ENCODE assay signal across 9 cellular contexts in the genomic region with DNA sequence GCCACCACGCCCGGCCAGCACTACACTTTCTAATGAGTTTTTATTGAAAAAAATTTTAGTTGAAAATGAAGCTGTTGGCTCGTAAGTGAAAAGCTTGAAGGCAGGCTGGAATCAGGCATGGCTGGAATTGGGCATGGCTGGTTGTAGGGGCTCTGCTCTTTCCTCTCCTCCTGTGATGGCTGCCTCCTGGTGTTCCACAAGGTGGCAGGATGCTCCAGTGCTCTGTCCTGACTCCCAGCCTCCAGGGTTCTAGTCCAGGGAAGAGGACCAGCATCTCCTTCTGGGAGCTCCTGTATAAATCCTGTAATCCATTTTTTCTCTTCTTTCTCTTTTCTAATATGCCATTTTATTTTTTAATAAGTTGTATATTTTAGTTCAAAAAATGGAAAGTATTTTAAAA. TPM values are rescaled to one million over a fixed set of nuclear protein-coding genes. Genes with fewer than 3 reads are reported as not detected.
DNase-seq lines count a peak whose midpoint lies in the region; ATAC-seq and TF ChIP-seq lines count a peak whose summit lies in the region.
"Had no signal": no experiment of that assay in that cellular context is flagged by ENCODE, and none has a peak within 500 bp of the region (broad histone marks: within the 10 kb centered on the region; RNA-seq: fewer than 3 reads in every experiment).

No MANE protein-coding gene starts in this region.

- H3K27ac ChIP-seq in GM23248 (no peak overlapping the region), RWPE2 (ENCODE audit: poor library complexity, severe bottlenecking) (no peak overlapping the region)

- H3K4me3 ChIP-seq in AG09309 (ENCODE audit: control insufficient read depth, low read depth, low read length) (no peak overlapping the region), GM23248 (no peak overlapping the region), RWPE2 (ENCODE audit: severe bottlenecking) (no peak overlapping the region)

- WGBS in GM23248 (ENCODE audit: low coverage in 1 of 2, low lambda C conversion rate in 2 of 2, missing lambda C conversion rate in 2 of 2), 2 experiments = 62 to 71% methylated on average over 3 of the region's 3 CpGs

- H3K79me2 ChIP-seq in GM23248 (ENCODE audit: insufficient read depth) = no peaks in the 10 kb centered on the region

- H3K36me3 ChIP-seq in GM23248 (ENCODE audit: low read depth) (no peaks in the 10 kb centered on the region), RWPE2 (ENCODE audit: low read depth) (peaks cover 9% of the 10 kb centered on the region)

- TF ChIP-seq CTCF in AG09309 (IDR thresholded peaks at IDR 0.05; ENCODE audit: control insufficient read depth, insufficient read depth, low read depth, low read length, missing control alignments) (peak; percentile 64), RWPE2 (IDR thresholded peaks at IDR 0.05; ENCODE audit: poor library complexity, severe bottlenecking) (peak; percentile 69), CD14-positive monocyte (IDR thresholded peaks at IDR 0.05) (no peak)

- no peak overlapping the region for H3K4me3 Mint-ChIP-seq in CD14-positive monocyte
- H3K4me3 Mint-ChIP-seq: central memory CD8-positive, alpha-beta T cell had no signal

- ATAC-seq in RWPE2 (ENCODE audit: low read depth) (peak; percentile 79), GM21825 (IDR thresholded peaks at IDR 0.05; ENCODE audit: unreplicated experiment) (no peak), GM18498 (IDR thresholded peaks at IDR 0.05; ENCODE audit: unreplicated experiment) (no peak)

- no peak overlapping the region for H3K9ac ChIP-seq in GM23248

- H4K20me1 ChIP-seq in GM23248 (ENCODE audit: insufficient read depth) = no peaks in the 10 kb centered on the region

- no peak overlapping the region for H2AFZ ChIP-seq in GM23248

- H3K9me3 Mint-ChIP-seq in CD14-positive monocyte = peaks cover 0 to 3% (median 0%) of the 10 kb centered on the region in 7 donors
- H3K9me3 Mint-ChIP-seq: central memory CD8-positive, alpha-beta T cell had no signal

- no peaks in the 10 kb centered on the region for H3F3A ChIP-seq in GM23248 (ENCODE audit: insufficient read depth)

- intact Hi-C loops in CD14-positive monocyte (cut with micrococcal nuclease) = no loop called here

- no peak overlapping the region for H3K27ac Mint-ChIP-seq in CD14-positive monocyte

- in situ Hi-C loops in GM23248 (cut with MboI) = no loop called here

- H3K4me2 ChIP-seq in GM23248 (ENCODE audit: unreplicated experiment) = no peak overlapping the region

- H3K4me1 ChIP-seq in GM23248 (ENCODE audit: insufficient read depth) (peaks cover 6% of the 10 kb centered on the region; the same call in 1 of the 2 replicates), RWPE2 (ENCODE audit: insufficient read depth, poor library complexity, severe bottlenecking) (no peaks in the 10 kb centered on the region)

- peaks cover 65 to 84% of the 10 kb centered on the region in 2 donors for H3K36me3 Mint-ChIP-seq in CD14-positive monocyte

- H3K27me3 Mint-ChIP-seq in CD14-positive monocyte (ENCODE audit: low read depth in 3 of 3) = no peaks in the 10 kb centered on the region
- H3K27me3 Mint-ChIP-seq: central memory CD8-positive, alpha-beta T cell had no signal

- no peaks in the 10 kb centered on the region for H3K9me2 ChIP-seq in GM23248 (ENCODE audit: insufficient read depth)

- DNase-seq in AG09309 (ENCODE audit: low read depth) (no peak), GM23248 (peak; percentile 39), RWPE2 (ENCODE audit: low spot score) (no peak), hepatic stellate cell (ENCODE audit: low spot score) (peak; percentile 32), CD14-positive monocyte (ENCODE audit: low spot score) (no peak)
- DNase-seq in stimulated activated CD4-positive, alpha-beta T cell treated with anti-CD3 and anti-CD28 coated beads, Interleukin-1b, Interleukin-23, amount 100 ng/mL, for 48 hours = no peak

- H3K27me3 ChIP-seq in GM23248 (replicated peaks; ENCODE audit: insufficient read depth) (no peaks in the 10 kb centered on the region), RWPE2 (ENCODE audit: insufficient read depth, poor library complexity, severe bottlenecking) (no peaks in the 10 kb centered on the region)

- no peaks in the 10 kb centered on the region for H3K9me3 ChIP-seq in GM23248 (ENCODE audit: low read depth)
- no peaks in the 10 kb centered on the region for H3K9me3 ChIP-seq in RWPE2 (ENCODE audit: severe bottlenecking)

- H3K4me1 Mint-ChIP-seq in CD14-positive monocyte = no peaks in the 10 kb centered on the region

RNA-seq across cellular contexts. Expression of a gene that starts 57.2 kb away (rescaled TPM):
- total RNA-seq in GM23248 (2014; rRNA removed; shearing (Covaris generic)) = 19.0 and 23.8 TPM in 2 replicates
- 10.0 and 11.6 TPM in 2 replicates for polyA plus RNA-seq in GM23248 (2016; fragmentation: Nextera tagmentation; extraction: Ambion mirVana)
- polyA plus RNA-seq in CD14-positive monocyte = 1 to 10 TPM in 1 of 2 donors, under 1 TPM in 1; 0.75 to 1.1 TPM

RNA-seq across cellular contexts. Expression of a gene that starts 57.5 kb away (rescaled TPM):
- 11.7 and 15.9 TPM in 2 replicates for total RNA-seq in GM23248 (2014; rRNA removed; shearing (Covaris generic))
- 13.5 and 14.0 TPM in 2 replicates for polyA plus RNA-seq in GM23248 (2016; fragmentation: Nextera tagmentation; extraction: Ambion mirVana)
- polyA plus RNA-seq in CD14-positive monocyte = 1 to 10 TPM; 8.0 to 9.9 TPM

Comparison
In these comparisons a context has a peak if more than half of its experiments do, and no peak if none do; other contexts are left out.
1. DNase-seq: peak in GM23248 (single experiment) and hepatic stellate cell (single experiment); none in AG09309 (single experiment), RWPE2 (single experiment), stimulated activated CD4-positive, alpha-beta T cell treated with anti-CD3 and anti-CD28 coated beads, Interleukin-1b, Interleukin-23, amount 100 ng/mL, for 48 hours (single experiment) and CD14-positive monocyte (single experiment).